In the genomic region with DNA sequence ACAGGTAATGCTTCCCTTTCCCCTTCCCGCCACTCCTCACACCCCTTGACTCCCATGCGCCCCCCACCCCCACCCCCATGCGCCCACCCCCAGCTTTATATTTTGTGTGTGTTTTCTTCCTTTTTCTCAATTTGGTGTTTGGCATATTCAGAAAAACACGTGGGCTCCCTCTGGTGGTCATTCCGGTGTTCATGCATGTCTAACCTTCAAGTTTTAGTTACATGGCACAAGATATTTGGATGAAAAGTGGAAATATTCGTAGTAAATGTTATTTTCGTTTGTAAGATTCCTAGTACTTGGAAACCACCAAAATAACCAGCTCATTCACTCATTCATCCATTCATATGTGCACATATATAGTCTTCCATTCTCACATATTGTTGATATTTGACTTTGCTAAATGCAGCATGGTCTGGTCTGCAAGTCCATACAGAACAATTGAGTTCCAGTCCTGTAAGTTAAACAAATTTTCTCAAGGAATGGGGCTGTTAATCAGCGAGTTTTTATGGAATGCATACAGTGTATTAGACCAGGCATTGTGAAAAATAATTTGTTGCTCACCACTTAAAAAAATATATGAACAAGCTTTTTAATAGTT, we compare ENCODE assay signal across 8 cellular contexts.
A peak's percentile ranks its signal among the peaks of the same experiment; 100 is the strongest.
DNase-seq lines count a peak whose midpoint lies in the region; ATAC-seq, FAIRE-seq and TF ChIP-seq lines count a peak whose summit lies in the region.

No MANE protein-coding gene starts in this region.

- H3K27ac Mint-ChIP-seq in activated CD4-positive, alpha-beta memory T cell treated with anti-CD3 and anti-CD28 coated beads, Interleukin-2, amount 10 ng/mL, durations not matched to agents 7 days and 5 days: no peak overlapping the region
- H3K27ac Mint-ChIP-seq in naive thymus-derived CD8-positive, alpha-beta T cell: no peak overlapping the region
- H3K27ac Mint-ChIP-seq in stimulated activated naive CD8-positive, alpha-beta T cell treated with anti-CD3 and anti-CD28 coated beads, Interleukin-15, amount 100 ng/mL, for 72 hours: no peak overlapping the region

- FAIRE-seq in GM12892 (lab: Jason Lieb, UNC): peak; percentile 81
- peak; percentile 76 for FAIRE-seq in endometrium (lab: Jason Lieb, UNC)

- no TSS peak for BruUV-seq in A673 (replicated peaks; lab: Mats Ljungman, UMichigan)

- peaks cover 3% of the 10 kb centered on the region for H3K4me1 Mint-ChIP-seq in activated CD4-positive, alpha-beta memory T cell treated with anti-CD3 and anti-CD28 coated beads, Interleukin-2, amount 10 ng/mL, durations not matched to agents 7 days and 5 days
- H3K4me1 Mint-ChIP-seq in naive thymus-derived CD8-positive, alpha-beta T cell: peaks cover 4 to 12% (median 9%) of the 10 kb centered on the region in 4 donors
- peaks cover 14% of the 10 kb centered on the region for H3K4me1 Mint-ChIP-seq in stimulated activated naive CD8-positive, alpha-beta T cell treated with anti-CD3 and anti-CD28 coated beads, Interleukin-15, amount 100 ng/mL, for 72 hours

- no peak overlapping the region for H3K27ac ChIP-seq in A673 (ENCODE audit: low read depth, low read length, poor library complexity, severe bottlenecking)

- H3K36me3 Mint-ChIP-seq in activated CD4-positive, alpha-beta memory T cell treated with anti-CD3 and anti-CD28 coated beads, Interleukin-2, amount 10 ng/mL, durations not matched to agents 7 days and 5 days (ENCODE audit: low read depth): no peaks in the 10 kb centered on the region
- no peaks in the 10 kb centered on the region for H3K36me3 Mint-ChIP-seq in naive thymus-derived CD8-positive, alpha-beta T cell

- H3K9me3 Mint-ChIP-seq in activated CD4-positive, alpha-beta memory T cell treated with anti-CD3 and anti-CD28 coated beads, Interleukin-2, amount 10 ng/mL, durations not matched to agents 7 days and 5 days: no peaks in the 10 kb centered on the region
- no peaks in the 10 kb centered on the region for H3K9me3 Mint-ChIP-seq in naive thymus-derived CD8-positive, alpha-beta T cell
- no peaks in the 10 kb centered on the region for H3K9me3 Mint-ChIP-seq in stimulated activated naive CD8-positive, alpha-beta T cell treated with anti-CD3 and anti-CD28 coated beads, Interleukin-15, amount 100 ng/mL, for 72 hours

- H3K4me3 ChIP-seq in A673 (ENCODE audit: low read depth, low read length, poor library complexity, severe bottlenecking): no peak overlapping the region

- TF ChIP-seq POLR2A in GM12892 (IDR thresholded peaks at IDR 0.05; ENCODE audit: low read depth, low read length): no peak

- H3K27me3 Mint-ChIP-seq in activated CD4-positive, alpha-beta memory T cell treated with anti-CD3 and anti-CD28 coated beads, Interleukin-2, amount 10 ng/mL, durations not matched to agents 7 days and 5 days: peaks cover 35% of the 10 kb centered on the region
- peaks cover 0 to 10% (median 3%) of the 10 kb centered on the region in 5 donors for H3K27me3 Mint-ChIP-seq in naive thymus-derived CD8-positive, alpha-beta T cell
- peaks cover 7% of the 10 kb centered on the region for H3K27me3 Mint-ChIP-seq in stimulated activated naive CD8-positive, alpha-beta T cell treated with anti-CD3 and anti-CD28 coated beads, Interleukin-15, amount 100 ng/mL, for 72 hours

- TF ChIP-seq CTCF in A673 (conservative IDR thresholded peaks at IDR 0.05; ENCODE audit: low read depth, low read length): peak; percentile 75

- H3K4me1 ChIP-seq in A673 (ENCODE audit: insufficient read depth, low read length, poor library complexity, severe bottlenecking): peaks cover 11% of the 10 kb centered on the region

- intact Hi-C loops in A673 (cut with micrococcal nuclease; ENCODE audit: unreplicated experiment): loop anchor here (2.0 kb wide), 3 partner anchors 67 to 125 kb away; no protein-coding TSS in a partner anchor

- POLR2A ChIA-PET in A673 (lab: Charles Lee; ENCODE audit: low non-redundant PET): no interaction called here
- POLR2A ChIA-PET in activated CD4-positive, alpha-beta memory T cell treated with anti-CD3 and anti-CD28 coated beads, Interleukin-2, amount 10 ng/mL, durations not matched to agents 7 days and 5 days (lab: Charles Lee): no interaction called here
- POLR2A ChIA-PET in naive thymus-derived CD8-positive, alpha-beta T cell (lab: Charles Lee): no interaction called here

- DNase-seq in A673 (ENCODE audit: low spot score) (peak; percentile 73), GM12892 (ENCODE audit: insufficient read length) (no peak), NCI-H510A treated with DMSO at 0.1 percent for 48 hours (lab: John Stamatoyannopoulos, UW) (peak; percentile 94)
- peak; percentile 59 for DNase-seq in activated CD4-positive, alpha-beta memory T cell treated with anti-CD3 and anti-CD28 coated beads, Interleukin-2, amount 10 ng/mL, durations not matched to agents 7 days and 5 days
- peak; percentile 29 to 84 (median 52) for DNase-seq in naive thymus-derived CD8-positive, alpha-beta T cell
- peak; percentile 51 to 55 for DNase-seq in stimulated activated naive CD8-positive, alpha-beta T cell treated with anti-CD3 and anti-CD28 coated beads, Interleukin-15, amount 100 ng/mL, for 72 hours

- H3K9me3 ChIP-seq in A673 (ENCODE audit: low read depth, low read length, poor library complexity, severe bottlenecking): no peaks in the 10 kb centered on the region

- no peaks in the 10 kb centered on the region for H3K36me3 ChIP-seq in A673 (ENCODE audit: insufficient read depth, low read length, poor library complexity, severe bottlenecking)

- CTCF ChIA-PET in A673 (lab: Charles Lee): interaction anchor here (0.6 to 2.2 kb wide), 8 partner anchors 40 to 517 kb away, joined by 3 to 11 read pairs (median 4); no protein-coding TSS in a partner anchor
- CTCF ChIA-PET in activated CD4-positive, alpha-beta memory T cell treated with anti-CD3 and anti-CD28 coated beads, Interleukin-2, amount 10 ng/mL, durations not matched to agents 7 days and 5 days (lab: Charles Lee): interaction anchor here (0.6 to 2.1 kb wide), 15 partner anchors 9 to 319 kb away, joined by 3 to 32 read pairs (median 3); no protein-coding TSS in a partner anchor

- H3K4me3 Mint-ChIP-seq in activated CD4-positive, alpha-beta memory T cell treated with anti-CD3 and anti-CD28 coated beads, Interleukin-2, amount 10 ng/mL, durations not matched to agents 7 days and 5 days: no peak overlapping the region
- peak overlapping the region in 4 of 10 donors; percentile 1 to 34 (median 24) for H3K4me3 Mint-ChIP-seq in naive thymus-derived CD8-positive, alpha-beta T cell
- no peak overlapping the region for H3K4me3 Mint-ChIP-seq in stimulated activated naive CD8-positive, alpha-beta T cell treated with anti-CD3 and anti-CD28 coated beads, Interleukin-15, amount 100 ng/mL, for 72 hours

- H3K27me3 ChIP-seq in A673 (replicated peaks; ENCODE audit: insufficient read depth, low read depth, low read length, poor library complexity): no peaks in the 10 kb centered on the region

- peak; percentile 33 to 65 for ATAC-seq in naive thymus-derived CD8-positive, alpha-beta T cell
- no peak for ATAC-seq in stimulated activated naive CD8-positive, alpha-beta T cell treated with anti-CD3 and anti-CD28 coated beads, Interleukin-15, amount 100 ng/mL, for 72 hours
- no peak for ATAC-seq in GM19328 (IDR thresholded peaks at IDR 0.05; ENCODE audit: unreplicated experiment)

Comparison
In these comparisons a context has a peak if more than half of its experiments do, and no peak if none do; other contexts are left out.
1. ATAC-seq: peak in naive thymus-derived CD8-positive, alpha-beta T cell (2 of 2); none in stimulated activated naive CD8-positive, alpha-beta T cell treated with anti-CD3 and anti-CD28 coated beads, Interleukin-15, amount 100 ng/mL, for 72 hours (single experiment) and GM19328 (single experiment).